ENCODE assay signal across 1 cellular context in the genomic region with DNA sequence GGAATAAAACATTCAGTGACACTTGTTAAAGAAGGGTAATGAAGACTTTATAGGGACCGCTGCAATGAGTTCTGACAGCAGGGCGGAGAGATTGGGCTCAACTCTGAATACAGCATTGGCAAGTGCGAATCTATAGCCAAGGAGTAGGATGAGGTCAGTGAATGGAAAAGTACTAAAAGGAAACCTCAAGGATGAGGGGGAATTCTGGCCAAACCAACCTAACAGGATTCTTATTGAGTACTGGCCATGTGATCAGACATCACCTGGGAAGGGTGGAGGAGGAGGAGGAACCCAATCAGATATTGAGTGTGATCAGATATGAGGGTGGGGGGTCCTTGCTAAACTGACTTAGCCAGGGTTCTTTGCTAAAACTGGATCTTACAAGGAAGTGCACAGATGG.
TF ChIP-seq lines count a peak whose summit lies in the region.

No MANE protein-coding gene starts in this region.

TF ChIP-seq in IMR-90, 13 proteins besides CTCF, POLR2A, EP300 and RAD21:
- no peak for TF ChIP-seq BHLHE40 (IDR thresholded peaks at IDR 0.05; ENCODE audit: low read depth, low read length)
- no peak for TF ChIP-seq MAFK (IDR thresholded peaks at IDR 0.05; ENCODE audit: low read depth, low read length)
- TF ChIP-seq RFX5 (IDR thresholded peaks at IDR 0.05; ENCODE audit: low read depth, low read length) = no peak
